ENCODE assay signal across 29 cellular contexts in genomic region chr20:46185353-46185752, GRCh38.
"Had no signal": no experiment of that assay in that cellular context is flagged by ENCODE, and none has a peak within 500 bp of the region (broad histone marks: within the 10 kb centered on the region; RNA-seq: fewer than 3 reads in every experiment).

No MANE protein-coding gene starts in this region.

- H3K4me3 Mint-ChIP-seq: activated CD8-positive, alpha-beta T cell treated with anti-CD3 and anti-CD28 coated beads for 36 hours; activated naive CD8-positive, alpha-beta T cell; activated T-cell treated with anti-CD3 and anti-CD28 coated beads, Interleukin-2, amount 50 U/mL, for 4 hours; activated T-helper 17 cell treated with anti-CD3 and anti-CD28 coated beads, Interleukin-2, amount 50 U/mL, for 72 hours; effector memory CD8-positive, alpha-beta T cell had no signal

- H3K9me3 Mint-ChIP-seq: activated CD8-positive, alpha-beta T cell treated with anti-CD3 and anti-CD28 coated beads for 36 hours; activated T-cell treated with anti-CD3 and anti-CD28 coated beads, Interleukin-2, amount 50 U/mL, for 4 hours; activated T-helper 17 cell treated with anti-CD3 and anti-CD28 coated beads, Interleukin-2, amount 50 U/mL, for 72 hours; effector memory CD8-positive, alpha-beta T cell had no signal

- H3K36me3 ChIP-seq: brain microvascular endothelial cell, esophagus muscularis mucosa, gastroesophageal sphincter, heart right ventricle had no signal

- ATAC-seq: activated CD8-positive, alpha-beta T cell treated with anti-CD3 and anti-CD28 coated beads for 36 hours; activated T-cell treated with anti-CD3 and anti-CD28 coated beads, Interleukin-2, amount 50 U/mL, for 4 hours; activated T-helper 17 cell treated with anti-CD3 and anti-CD28 coated beads, Interleukin-2, amount 50 U/mL, for 72 hours; effector memory CD8-positive, alpha-beta T cell; foreskin keratinocyte; gastroesophageal sphincter; heart right ventricle had no signal

- H3K27me3 ChIP-seq: brain microvascular endothelial cell had no signal

- H3K27ac Mint-ChIP-seq: activated CD8-positive, alpha-beta T cell treated with anti-CD3 and anti-CD28 coated beads for 36 hours; activated naive CD8-positive, alpha-beta T cell; activated T-helper 17 cell treated with anti-CD3 and anti-CD28 coated beads, Interleukin-2, amount 50 U/mL, for 72 hours; effector memory CD8-positive, alpha-beta T cell had no signal

- DNase-seq: activated CD4-positive, alpha-beta T cell treated with anti-CD3 and anti-CD28 coated beads for 1 hour; activated CD4-positive, alpha-beta T cell treated with anti-CD3 and anti-CD28 coated beads for 48 hours; activated CD4-positive, alpha-beta T cell treated with anti-CD3 and anti-CD28 coated beads, Interleukin-2, amount 50 U/mL, for 1 hour; activated CD4-positive, alpha-beta T cell treated with anti-CD3 and anti-CD28 coated beads, Interleukin-2, amount 50 U/mL, for 48 hours; activated CD8-positive, alpha-beta memory T cell treated with anti-CD3 and anti-CD28 coated beads for 24 hours; activated CD8-positive, alpha-beta T cell treated with anti-CD3 and anti-CD28 coated beads for 36 hours; activated effector memory CD4-positive, alpha-beta T cell treated with Interleukin-2 at 50 U/mL for 16 hours; activated gamma-delta T cell treated with Interleukin-2 at 50 U/mL for 16 hours; activated naive CD4-positive, alpha-beta T cell treated with anti-CD3 and anti-CD28 coated beads, Interleukin-2, amount 50 U/mL, for 16 hours; activated naive CD4-positive, alpha-beta T cell treated with Interleukin-2 at 50 U/mL for 16 hours; activated T-cell treated with anti-CD3 and anti-CD28 coated beads, Interleukin-2, amount 50 U/mL, for 4 hours; amniotic stem cell; anterior cingulate cortex; brain microvascular endothelial cell; cortex of kidney; dermis blood vessel endothelial cell; effector CD4-positive, alpha-beta T cell; effector memory CD8-positive, alpha-beta T cell; erythroblast; foreskin keratinocyte; heart right ventricle; T-helper 2 cell had no signal

- H3K36me3 Mint-ChIP-seq: activated naive CD8-positive, alpha-beta T cell had no signal

- FAIRE-seq: astrocyte, bronchial epithelial cell, colon had no signal

- H3K9me3 ChIP-seq: esophagus muscularis mucosa, gastroesophageal sphincter, heart right ventricle had no signal

- H3K4me3 ChIP-seq: esophagus muscularis mucosa, gastroesophageal sphincter, heart right ventricle had no signal

- H3K4me1 Mint-ChIP-seq: activated T-helper 17 cell treated with anti-CD3 and anti-CD28 coated beads, Interleukin-2, amount 50 U/mL, for 72 hours had no signal

- H3K27ac ChIP-seq: brain microvascular endothelial cell, esophagus muscularis mucosa, foreskin keratinocyte, gastroesophageal sphincter, heart right ventricle had no signal

- H3K4me1 ChIP-seq: esophagus muscularis mucosa, foreskin keratinocyte, gastroesophageal sphincter, heart right ventricle had no signal
